Comparison of ENCODE assay signal across 20 cellular contexts in genomic region chr7:158097511-158098124, GRCh38.
DNase-seq lines count a peak whose midpoint lies in the region; ATAC-seq and TF ChIP-seq lines count a peak whose summit lies in the region.
"Had no signal": no experiment of that assay in that cellular context is flagged by ENCODE, and none has a peak within 500 bp of the region (broad histone marks: within the 10 kb centered on the region; RNA-seq: fewer than 3 reads in every experiment).

No MANE protein-coding gene starts in this region.

- 47% methylated on average over 29 of the region's 34 CpGs for WGBS in SK-N-SH (ENCODE audit: low lambda C conversion rate)
- WGBS in mesenchymal stem cell = 88% methylated on average over 30 of the region's 34 CpGs

- H3K27ac ChIP-seq in SK-N-SH (ENCODE audit: low read depth in 2 of 2, low read length in 1 of 2) = no peak overlapping the region; a peak in 1 of 4 replicates
- no peak overlapping the region for H3K27ac ChIP-seq in mesenchymal stem cell (ENCODE audit: low read length, poor library complexity, severe bottlenecking)
- no peak overlapping the region for H3K27ac ChIP-seq in upper lobe of right lung
- H3K27ac ChIP-seq: adrenal gland, esophagus squamous epithelium, psoas muscle, vagina had no signal

- peaks cover 3% of the 10 kb centered on the region for H3K27me3 Mint-ChIP-seq in activated CD8-positive, alpha-beta T cell treated with anti-CD3 and anti-CD28 coated beads for 36 hours
- H3K27me3 Mint-ChIP-seq: activated B cell treated with CpG ODN at 0.5 μM for 24 hours had no signal

- H2BK15ac ChIP-seq in mesenchymal stem cell (ENCODE audit: low read depth, poor library complexity, severe bottlenecking) = no peak overlapping the region

- H3K9ac ChIP-seq in SK-N-SH = no peak overlapping the region
- H3K9ac ChIP-seq in mesenchymal stem cell (ENCODE audit: low read length) = no peak overlapping the region

- H3K9me3 Mint-ChIP-seq in activated CD8-positive, alpha-beta T cell treated with anti-CD3 and anti-CD28 coated beads for 36 hours = no peaks in the 10 kb centered on the region

- no peaks in the 10 kb centered on the region for H3K79me1 ChIP-seq in mesenchymal stem cell (replicated peaks; ENCODE audit: low read length, poor library complexity, severe bottlenecking)

- intact Hi-C loops in upper lobe of right lung (cut with DNase I) = no loop called here
- intact Hi-C loops in activated CD8-positive, alpha-beta T cell treated with anti-CD3 and anti-CD28 coated beads for 36 hours (cut with micrococcal nuclease) = no loop called here

- no peak overlapping the region for H2BK120ac ChIP-seq in mesenchymal stem cell (ENCODE audit: low read depth, low read length)

- no peaks in the 10 kb centered on the region for H3K4me1 Mint-ChIP-seq in activated CD8-positive, alpha-beta T cell treated with anti-CD3 and anti-CD28 coated beads for 36 hours (ENCODE audit: low read depth)
- H3K4me1 Mint-ChIP-seq: activated B cell treated with CpG ODN at 0.5 μM for 24 hours; CD4-positive, alpha-beta memory T cell; natural killer cell; T-helper 17 cell had no signal

- H2AFZ ChIP-seq in SK-N-SH (ENCODE audit: low read depth) (no peak overlapping the region), mesenchymal stem cell (ENCODE audit: low read depth, low read length) (no peak overlapping the region)

- no peaks in the 10 kb centered on the region for H3K27me3 ChIP-seq in SK-N-SH (ENCODE audit: insufficient read depth)
- H3K27me3 ChIP-seq in mesenchymal stem cell (ENCODE audit: control insufficient read depth in 1 of 2, insufficient read depth in 1 of 2, low read length in 2 of 2) = no peaks in the 10 kb centered on the region
- no peaks in the 10 kb centered on the region for H3K27me3 ChIP-seq in upper lobe of right lung
- H3K27me3 ChIP-seq: adrenal gland, esophagus squamous epithelium, vagina had no signal

- no peak overlapping the region for H2AK5ac ChIP-seq in mesenchymal stem cell (ENCODE audit: low read length, severe bottlenecking)

- H3K27ac Mint-ChIP-seq in activated CD8-positive, alpha-beta T cell treated with anti-CD3 and anti-CD28 coated beads for 36 hours = no peak overlapping the region
- H3K27ac Mint-ChIP-seq: activated B cell treated with CpG ODN at 0.5 μM for 24 hours; activated T-helper 2 cell treated with anti-CD3 and anti-CD28 coated beads, Interferon-gamma antibody, Interleukin-2, Interleukin-4, amounts not matched to agents 10 μg/mL and 5 μg/mL and 100 μg/mL, durations not matched to agents 14 hours and 24 hours and 36 hours; CD4-positive, alpha-beta memory T cell; natural killer cell; T-helper 17 cell had no signal

- no peak overlapping the region for H3K4me3 ChIP-seq in SK-N-SH (ENCODE audit: low read depth in 2 of 2, low read length in 1 of 2)
- no peak overlapping the region for H3K4me3 ChIP-seq in mesenchymal stem cell (ENCODE audit: insufficient read depth in 1 of 2, low read depth in 1 of 2, low read length in 2 of 2)
- no peak overlapping the region for H3K4me3 ChIP-seq in upper lobe of right lung
- H3K4me3 ChIP-seq: adrenal gland, esophagus squamous epithelium, psoas muscle, vagina had no signal

- CTCF ChIA-PET in SK-N-SH (lab: Yijun Ruan, JAX) = no interaction called here
- CTCF ChIA-PET in activated CD8-positive, alpha-beta T cell treated with anti-CD3 and anti-CD28 coated beads for 36 hours (lab: Charles Lee) = no interaction called here

- ATAC-seq in SK-N-SH treated with all-trans-retinoic acid at 6 μM for 48 hours = no peak
- ATAC-seq in upper lobe of right lung = no peak
- no peak for ATAC-seq in HG02642 (IDR thresholded peaks at IDR 0.05; ENCODE audit: poor library complexity, unreplicated experiment)
- ATAC-seq in activated CD8-positive, alpha-beta T cell treated with anti-CD3 and anti-CD28 coated beads for 36 hours = no peak
- ATAC-seq: natural killer cell; psoas muscle; stimulated activated naive CD8-positive, alpha-beta T cell treated with anti-CD3 and anti-CD28 coated beads, Interleukin-15, Interleukin-2, amounts not matched to agents 100 U/mL and 50 U/mL, for 24 hours; T-helper 17 cell had no signal

- no peaks in the 10 kb centered on the region for H3K9me2 ChIP-seq in SK-N-SH

- no peaks in the 10 kb centered on the region for H3F3A ChIP-seq in SK-N-SH (replicated peaks; ENCODE audit: insufficient read depth)

- no peak for TF ChIP-seq RAD21 in SK-N-SH (IDR thresholded peaks at IDR 0.05; ENCODE audit: low read length)

- no peak overlapping the region for H3K18ac ChIP-seq in mesenchymal stem cell (ENCODE audit: low read depth in 1 of 2, low read length in 2 of 2)

- POLR2A ChIA-PET in SK-N-SH (lab: Yijun Ruan, JAX) = interaction anchor here (0.5 kb wide), 1 partner anchor 176 kb away, joined by 3 read pairs; no protein-coding TSS in a partner anchor
- POLR2A ChIA-PET in activated CD8-positive, alpha-beta T cell treated with anti-CD3 and anti-CD28 coated beads for 36 hours (lab: Charles Lee) = interaction anchor here (0.6 kb wide), 1 partner anchor 208 kb away, joined by 3 read pairs; no protein-coding TSS in a partner anchor

- H3K4ac ChIP-seq in mesenchymal stem cell (ENCODE audit: low read depth in 1 of 2, low read length in 2 of 2) = no peak overlapping the region

- no peak overlapping the region for H2BK5ac ChIP-seq in mesenchymal stem cell (ENCODE audit: low read depth, low read length, poor library complexity, severe bottlenecking)

- H3K9me3 ChIP-seq in SK-N-SH = no peaks in the 10 kb centered on the region; the same call in 1 of the 2 replicates
- H3K9me3 ChIP-seq in mesenchymal stem cell (ENCODE audit: control insufficient read depth, low read length) = peaks cover 6% of the 10 kb centered on the region
- H3K9me3 ChIP-seq in upper lobe of right lung = no peaks in the 10 kb centered on the region
- H3K9me3 ChIP-seq: adrenal gland, esophagus squamous epithelium, psoas muscle, vagina had no signal

- peak overlapping the region; percentile 27 for H4K91ac ChIP-seq in mesenchymal stem cell (ENCODE audit: low read length)

- no peak overlapping the region for H2BK12ac ChIP-seq in mesenchymal stem cell (ENCODE audit: low read length in 2 of 2)

- no peak overlapping the region for H4K8ac ChIP-seq in mesenchymal stem cell (ENCODE audit: low read length)

- no peak for TF ChIP-seq EP300 in SK-N-SH (IDR thresholded peaks at IDR 0.05; ENCODE audit: borderline replicate concordance in 1 of 2, low read depth in 1 of 2, low read length in 1 of 2)

- H3K36me3 Mint-ChIP-seq in activated CD8-positive, alpha-beta T cell treated with anti-CD3 and anti-CD28 coated beads for 36 hours (ENCODE audit: low read depth) = no peaks in the 10 kb centered on the region
- H3K36me3 Mint-ChIP-seq: CD4-positive, alpha-beta memory T cell; natural killer cell had no signal

- no peaks in the 10 kb centered on the region for H3K79me2 ChIP-seq in SK-N-SH (ENCODE audit: insufficient read depth)

- no peak overlapping the region for H3K4me3 Mint-ChIP-seq in activated CD8-positive, alpha-beta T cell treated with anti-CD3 and anti-CD28 coated beads for 36 hours
- H3K4me3 Mint-ChIP-seq: activated B cell treated with CpG ODN at 0.5 μM for 24 hours; CD4-positive, alpha-beta memory T cell; natural killer cell; T-helper 17 cell had no signal

- DNase-seq in SK-N-SH = peak; percentile 58
- DNase-seq in SK-N-DZ (ENCODE audit: low spot score) = peak; percentile 59
- DNase-seq in mesenchymal stem cell = no peak
- peak; percentile 52 for DNase-seq in upper lobe of right lung
- DNase-seq in activated CD8-positive, alpha-beta T cell treated with anti-CD3 and anti-CD28 coated beads for 36 hours = no peak
- no peak for DNase-seq in HuH-7 (ENCODE audit: low spot score)
- DNase-seq: activated B cell treated with CpG ODN at 0.5 μM for 24 hours; CD4-positive, alpha-beta memory T cell; effector CD4-positive, alpha-beta T cell; esophagus squamous epithelium; natural killer cell; NCI-H2171 treated with DMSO at 0.1 percent for 48 hours; psoas muscle; stimulated activated naive CD8-positive, alpha-beta T cell treated with anti-CD3 and anti-CD28 coated beads, Interleukin-15, Interleukin-2, amounts not matched to agents 100 U/mL and 50 U/mL, for 24 hours; T-helper 17 cell had no signal

- H3K4me2 ChIP-seq in SK-N-SH (no peak overlapping the region), mesenchymal stem cell (ENCODE audit: low read length, poor library complexity, severe bottlenecking) (no peak overlapping the region)

- no peak overlapping the region for H3K23ac ChIP-seq in mesenchymal stem cell (ENCODE audit: low read length in 2 of 2)

- no peak overlapping the region for H3K14ac ChIP-seq in mesenchymal stem cell (ENCODE audit: low read length in 2 of 2)

- H4K20me1 ChIP-seq in SK-N-SH (ENCODE audit: insufficient read depth) = no peaks in the 10 kb centered on the region

- no peaks in the 10 kb centered on the region for H3K36me3 ChIP-seq in SK-N-SH (replicated peaks in 1 of 2; ENCODE audit: control insufficient read depth in 1 of 2, insufficient read depth in 2 of 2, low read length in 1 of 2)
- no peaks in the 10 kb centered on the region for H3K36me3 ChIP-seq in mesenchymal stem cell (ENCODE audit: control insufficient read depth in 1 of 2, insufficient read depth in 2 of 2, low read depth in 1 of 2, low read length in 2 of 2)
- no peaks in the 10 kb centered on the region for H3K36me3 ChIP-seq in upper lobe of right lung
- H3K36me3 ChIP-seq: adrenal gland, esophagus squamous epithelium, vagina had no signal

- H3K4me1 ChIP-seq in SK-N-SH (ENCODE audit: control insufficient read depth in 1 of 2, insufficient read depth in 2 of 2, low read depth in 1 of 2, low read length in 1 of 2) (peaks cover 0 to 4% of the 10 kb centered on the region in 2 experiments; a peak in 1 of 4 replicates), mesenchymal stem cell (ENCODE audit: control insufficient read depth, insufficient read depth, low read depth, low read length) (no peaks in the 10 kb centered on the region), upper lobe of right lung (no peaks in the 10 kb centered on the region)
- H3K4me1 ChIP-seq: adrenal gland, psoas muscle, vagina had no signal

- no peak for TF ChIP-seq CTCF in SK-N-SH (IDR thresholded peaks at IDR 0.05)
- no peak for TF ChIP-seq CTCF in upper lobe of right lung (IDR thresholded peaks at IDR 0.05)
- no peak for TF ChIP-seq CTCF in activated CD8-positive, alpha-beta T cell treated with anti-CD3 and anti-CD28 coated beads for 36 hours (IDR thresholded peaks at IDR 0.05)

TF ChIP-seq in SK-N-SH, 30 proteins besides CTCF, POLR2A, EP300 and RAD21 (continues in another document):
- TF ChIP-seq SIN3A (IDR thresholded peaks at IDR 0.05; ENCODE audit: borderline replicate concordance, low read depth, low read length) (no peak), POLR2AphosphoS5 (IDR thresholded peaks at IDR 0.05; ENCODE audit: low read depth, low read length) (no peak), NRF1 (IDR thresholded peaks at IDR 0.05; ENCODE audit: low read depth, low read length) (no peak), SMC3 (IDR thresholded peaks at IDR 0.05; ENCODE audit: low read depth, low read length) (no peak)

TF ChIP-seq in SK-N-SH treated with all-trans-retinoic acid at 6 μM for 48 hours, 23 proteins besides CTCF, POLR2A, EP300 and RAD21 (continues in another document):
- TF ChIP-seq TOX (CRISPR knock-in tag; IDR thresholded peaks at IDR 0.05; ENCODE audit: borderline replicate concordance) = no peak
- no peak for TF ChIP-seq PPARA (CRISPR knock-in tag; IDR thresholded peaks at IDR 0.05; ENCODE audit: borderline replicate concordance)
- no peak for TF ChIP-seq OSR1 (CRISPR knock-in tag; IDR thresholded peaks at IDR 0.05)

Comparison
In these comparisons a context has a peak if more than half of its experiments do, and no peak if none do; other contexts are left out.
1. DNase-seq: peak in SK-N-SH (single experiment), SK-N-DZ (single experiment) and upper lobe of right lung (single experiment); none in mesenchymal stem cell (single experiment), activated CD8-positive, alpha-beta T cell treated with anti-CD3 and anti-CD28 coated beads for 36 hours (single experiment) and HuH-7 (single experiment).